16 cellular contexts compared by ENCODE assay signal in genomic region chr16:88779406-88780099, GRCh38. TPM values are rescaled to one million over a fixed set of nuclear protein-coding genes. Genes with fewer than 3 reads are reported as not detected.
A peak's percentile ranks its signal among the peaks of the same experiment; 100 is the strongest.
DNase-seq lines count a peak whose midpoint lies in the region; ATAC-seq, FAIRE-seq and TF ChIP-seq lines count a peak whose summit lies in the region.
"Had no signal": no experiment of that assay in that cellular context is flagged by ENCODE, and none has a peak within 500 bp of the region (broad histone marks: within the 10 kb centered on the region; RNA-seq: fewer than 3 reads in every experiment).

No MANE protein-coding gene starts in this region.

- intact Hi-C loops in HepG2 (cut with micrococcal nuclease; ENCODE audit: unreplicated experiment) (no loop called here), right lobe of liver (cut with DNase I) (no loop called here), GM12878 (cut with micrococcal nuclease; ENCODE audit: unreplicated experiment) (no loop called here)

- POLR2A ChIA-PET in HepG2 (lab: Yijun Ruan, JAX) = interaction anchor here (0.8 to 1.9 kb wide), 5 partner anchors 9 to 79 kb away, joined by 3 to 6 read pairs (median 4); no protein-coding TSS in a partner anchor
- POLR2A ChIA-PET in GM12878 (lab: Charles Lee) = interaction anchor here (0.9 to 1.5 kb wide), 3 partner anchors 12 to 42 kb away, joined by 3 to 4 read pairs (median 3); no protein-coding TSS in a partner anchor

- TF ChIP-seq EP300 in HepG2 (IDR thresholded peaks at IDR 0.05; ENCODE audit: low read depth in 2 of 2, low read length in 2 of 2) (no peak), HepG2 (CRISPR knock-in tag; IDR thresholded peaks at IDR 0.05; ENCODE audit: borderline replicate concordance) (no peak), GM12878 (IDR thresholded peaks at IDR 0.05; ENCODE audit: borderline replicate concordance in 1 of 2, control insufficient read depth in 1 of 2, low read depth in 2 of 2, low read length in 2 of 2) (no peak)

- H3K4me2 ChIP-seq in HepG2 (ENCODE audit: low read depth, low read length) (peak overlapping the region; percentile 97; the same call in 1 of the 2 replicates), GM12878 (ENCODE audit: control insufficient read depth, insufficient read depth) (peak overlapping the region; percentile 99), mesenchymal stem cell (ENCODE audit: low read length, poor library complexity, severe bottlenecking) (no peak overlapping the region)

- CTCF ChIA-PET in HepG2 (lab: Yijun Ruan, JAX; ENCODE audit: low intra/inter-chr PET ratio, low total read pairs) = no interaction called here
- CTCF ChIA-PET in GM12878 (lab: Yijun Ruan, JAX) = interaction anchor here (1.2 to 4.6 kb wide), 2 partner anchors 13 to 43 kb away, joined by 6 to 51 read pairs; no protein-coding TSS in a partner anchor

- peaks cover 44% of the 10 kb centered on the region for H3K4me1 ChIP-seq in HepG2 (ENCODE audit: insufficient read depth, low read length)
- H3K4me1 ChIP-seq in right lobe of liver = peaks cover 0 to 38% (median 22%) of the 10 kb centered on the region in 4 donors
- H3K4me1 ChIP-seq in GM12878 (ENCODE audit: control insufficient read depth, insufficient read depth, low read length) = peaks cover 28% of the 10 kb centered on the region
- peaks cover 83% of the 10 kb centered on the region for H3K4me1 ChIP-seq in mesenchymal stem cell (ENCODE audit: control insufficient read depth, insufficient read depth, low read depth, low read length)
- H3K4me1 ChIP-seq: parathyroid adenoma had no signal

- DNase-seq in HepG2 (ENCODE audit: low spot score) (no peak), right lobe of liver (no peak), GM12878 (ENCODE audit: low read depth, low spot score) (no peak), mesenchymal stem cell (no peak), WERI-Rb-1 (no peak), NCI-H2171 treated with DMSO at 0.1 percent for 48 hours (lab: John Stamatoyannopoulos, UW) (no peak)
- no peak for DNase-seq in activated CD4-positive, CD25-positive, alpha-beta regulatory T cell treated with anti-CD3 and anti-CD28 coated beads, Interleukin-2, amount 50 U/mL, for 72 hours
- DNase-seq: activated CD8-positive, alpha-beta memory T cell treated with anti-CD3 and anti-CD28 coated beads, Interleukin-2, amount 50 U/mL, for 48 hours; caudate nucleus; GOT3; left colon; NCI-H2029 treated with DMSO at 0.1 percent for 48 hours; stimulated activated CD4-positive, alpha-beta T cell treated with anti-CD3 and anti-CD28 coated beads, Interleukin-4, amount 100 ng/mL, for 1 hour had no signal

- H2BK120ac ChIP-seq in mesenchymal stem cell (ENCODE audit: low read depth, low read length) = peak overlapping the region; percentile 58

- ATAC-seq in HepG2 (no peak), right lobe of liver (no peak), GM12878 (no peak), HG03045 (IDR thresholded peaks at IDR 0.05; ENCODE audit: unreplicated experiment) (no peak)
- ATAC-seq: left colon had no signal

- peak overlapping the region; percentile 52 to 56 for H3K4ac ChIP-seq in mesenchymal stem cell (ENCODE audit: low read depth in 1 of 2, low read length in 2 of 2)

- H3K23ac ChIP-seq in mesenchymal stem cell (ENCODE audit: low read length in 2 of 2) = peak overlapping the region in 1 of 2 experiments; percentile 1

- no peaks in the 10 kb centered on the region for H3K27me3 ChIP-seq in HepG2 (ENCODE audit: control insufficient read depth in 1 of 2, insufficient read depth in 2 of 2, low read length in 2 of 2)
- H3K27me3 ChIP-seq in right lobe of liver = no peaks in the 10 kb centered on the region
- H3K27me3 ChIP-seq in GM12878 (replicated peaks in 1 of 2; ENCODE audit: control insufficient read depth in 2 of 2, insufficient read depth in 2 of 2, low read length in 1 of 2) = no peaks in the 10 kb centered on the region
- H3K27me3 ChIP-seq in mesenchymal stem cell (ENCODE audit: control insufficient read depth in 1 of 2, insufficient read depth in 1 of 2, low read length in 2 of 2) = no peaks in the 10 kb centered on the region
- no peaks in the 10 kb centered on the region for H3K27me3 ChIP-seq in WERI-Rb-1 (ENCODE audit: insufficient read depth, low read depth, severe bottlenecking)
- H3K27me3 ChIP-seq: suprapubic skin had no signal

- peak overlapping the region; percentile 6 for H3K27ac ChIP-seq in HepG2 (ENCODE audit: extremely low read length, insufficient read depth, low read length)
- H3K27ac ChIP-seq in right lobe of liver = no peak overlapping the region
- H3K27ac ChIP-seq in GM12878 (ENCODE audit: control insufficient read depth, insufficient read depth) = no peak overlapping the region
- H3K27ac ChIP-seq in mesenchymal stem cell (ENCODE audit: low read length, poor library complexity, severe bottlenecking) = no peak overlapping the region
- H3K27ac ChIP-seq in WERI-Rb-1 = no peak overlapping the region
- H3K27ac ChIP-seq: parathyroid adenoma, suprapubic skin had no signal

- in situ Hi-C loops in HepG2 (cut with HindIII; ENCODE audit: extremely low pct_ligation_motif_present, low pct_unique_long_range_greater_than_20kb) (no loop called here), GM12878 (cut with MboI) (loop anchor here (10.0 kb wide), 1 partner anchor 325 kb away; the partner anchor contains the start of gene ZFPM1)

- H2BK15ac ChIP-seq in mesenchymal stem cell (ENCODE audit: low read depth, poor library complexity, severe bottlenecking) = peak overlapping the region; percentile 65

- peak overlapping the region; percentile 62 for H4K8ac ChIP-seq in mesenchymal stem cell (ENCODE audit: low read length)

- H2BK12ac ChIP-seq in mesenchymal stem cell (ENCODE audit: low read length in 2 of 2) = peak overlapping the region; percentile 44 to 76

- no peak for FAIRE-seq in HepG2 (lab: Jason Lieb, UNC)
- no peak for FAIRE-seq in GM12878 (lab: Jason Lieb, UNC)

- 91% methylated on average over 16 of the region's 32 CpGs for WGBS in HepG2 (ENCODE audit: low lambda C conversion rate)
- WGBS in right lobe of liver (ENCODE audit: insufficient coverage, low coverage, low lambda C conversion rate, missing lambda C conversion rate) = 57% methylated on average over 6 of the region's 32 CpGs
- WGBS in GM12878 (ENCODE audit: insufficient coverage, insufficient replicate concordance, low lambda C conversion rate, missing lambda C conversion rate) = 94% methylated on average over 25 of the region's 32 CpGs
- 71% methylated on average over 31 of the region's 32 CpGs for WGBS in mesenchymal stem cell

- no peak for TF ChIP-seq CTCF in HepG2 (CRISPR knock-in tag; IDR thresholded peaks at IDR 0.05)
- no peak for TF ChIP-seq CTCF in right lobe of liver (IDR thresholded peaks at IDR 0.05)
- TF ChIP-seq CTCF in GM12878 (IDR thresholded peaks at IDR 0.05 in 2 of 3, conservative IDR thresholded peaks at IDR 0.05 in 1 of 3; ENCODE audit: control insufficient read depth in 2 of 3, extremely low read depth in 1 of 3, insufficient read depth in 1 of 3, low read depth in 3 of 3, low read length in 3 of 3) = no peak
- TF ChIP-seq CTCF in WERI-Rb-1 (IDR thresholded peaks at IDR 0.05; ENCODE audit: low read depth, low read length) = no peak

- H2AK5ac ChIP-seq in mesenchymal stem cell (ENCODE audit: low read length, severe bottlenecking) = peak overlapping the region; percentile 23

- H3K36me3 ChIP-seq in HepG2 (replicated peaks in 1 of 2; ENCODE audit: control insufficient read depth in 1 of 2, insufficient read depth in 2 of 2, low read length in 2 of 2) = peaks cover 2 to 4% of the 10 kb centered on the region in 2 experiments; a peak in 1 of 5 replicates
- H3K36me3 ChIP-seq in right lobe of liver = no peaks in the 10 kb centered on the region
- H3K36me3 ChIP-seq in GM12878 (ENCODE audit: control insufficient read depth in 2 of 2, insufficient read depth in 2 of 2, low read length in 1 of 2) = peaks cover 0 to 3% of the 10 kb centered on the region in 2 experiments; a peak in 2 of 4 replicates
- peaks cover 0 to 8% of the 10 kb centered on the region in 2 experiments for H3K36me3 ChIP-seq in mesenchymal stem cell (ENCODE audit: control insufficient read depth in 1 of 2, insufficient read depth in 2 of 2, low read depth in 1 of 2, low read length in 2 of 2)
- H3K36me3 ChIP-seq in WERI-Rb-1 = no peaks in the 10 kb centered on the region

- H2BK5ac ChIP-seq in mesenchymal stem cell (ENCODE audit: low read depth, low read length, poor library complexity, severe bottlenecking) = no peak overlapping the region

- H3K79me1 ChIP-seq in mesenchymal stem cell (replicated peaks; ENCODE audit: low read length, poor library complexity, severe bottlenecking) = peaks cover 8% of the 10 kb centered on the region

- H3K79me2 ChIP-seq in HepG2 (ENCODE audit: insufficient read depth, low read length) = peaks cover 71% of the 10 kb centered on the region
- peaks cover 82% of the 10 kb centered on the region for H3K79me2 ChIP-seq in GM12878 (ENCODE audit: control insufficient read depth, insufficient read depth, low read length)

- no peak overlapping the region for H3K14ac ChIP-seq in mesenchymal stem cell (ENCODE audit: low read length in 2 of 2)

- no peak overlapping the region for H3K4me3 ChIP-seq in HepG2 (replicated peaks in 1 of 3; ENCODE audit: insufficient read depth in 1 of 3, low read depth in 2 of 3, low read length in 3 of 3)
- H3K4me3 ChIP-seq in right lobe of liver = no peak overlapping the region
- no peak overlapping the region for H3K4me3 ChIP-seq in GM12878
- H3K4me3 ChIP-seq in mesenchymal stem cell (ENCODE audit: insufficient read depth in 1 of 2, low read depth in 1 of 2, low read length in 2 of 2) = peak overlapping the region in 1 of 2 experiments; percentile 55
- H3K4me3 ChIP-seq in WERI-Rb-1 (ENCODE audit: low read depth, low read length) = no peak overlapping the region
- H3K4me3 ChIP-seq: suprapubic skin had no signal

- no peak overlapping the region for H3K9ac ChIP-seq in HepG2 (ENCODE audit: insufficient read depth, low read depth, low read length)
- H3K9ac ChIP-seq in GM12878 (ENCODE audit: control insufficient read depth, insufficient read depth, low read length) = no peak overlapping the region; the same call in 1 of the 2 replicates
- peak overlapping the region; percentile 35 for H3K9ac ChIP-seq in mesenchymal stem cell (ENCODE audit: low read length)
- H3K9ac ChIP-seq: parathyroid adenoma had no signal

- BruUV-seq in HepG2 (replicated peaks; lab: Mats Ljungman, UMichigan) (no TSS peak), GM12878 (replicated peaks; lab: Mats Ljungman, UMichigan) (no TSS peak)

- peak overlapping the region; percentile 55 to 75 for H3K18ac ChIP-seq in mesenchymal stem cell (ENCODE audit: low read depth in 1 of 2, low read length in 2 of 2)

- H2AFZ ChIP-seq in HepG2 (ENCODE audit: low read length) (no peak overlapping the region), GM12878 (ENCODE audit: control insufficient read depth, low read depth, low read length) (no peak overlapping the region), mesenchymal stem cell (ENCODE audit: low read depth, low read length) (no peak overlapping the region)
- H2AFZ ChIP-seq: parathyroid adenoma had no signal

- peak overlapping the region; percentile 89 for H4K91ac ChIP-seq in mesenchymal stem cell (ENCODE audit: low read length)

- H3K9me3 ChIP-seq in HepG2 (ENCODE audit: low read length) (no peaks in the 10 kb centered on the region), right lobe of liver (no peaks in the 10 kb centered on the region), GM12878 (replicated peaks; ENCODE audit: control insufficient read depth, insufficient read depth, low read length) (no peaks in the 10 kb centered on the region), mesenchymal stem cell (ENCODE audit: control insufficient read depth, low read length) (no peaks in the 10 kb centered on the region), WERI-Rb-1 (ENCODE audit: severe bottlenecking) (no peaks in the 10 kb centered on the region)
- H3K9me3 ChIP-seq: suprapubic skin had no signal

- SMC1A ChIA-PET in GM12878 (lab: Charles Lee; ENCODE audit: uncharacterized antibody, unreplicated experiment) = interaction anchor here (0.6 to 1.6 kb wide), 2 partner anchors 31 to 78 kb away, joined by 3 to 7 read pairs; no protein-coding TSS in a partner anchor

- TF ChIP-seq POLR2A in HepG2 (IDR thresholded peaks at IDR 0.05; ENCODE audit: insufficient read depth in 1 of 2, low read depth in 2 of 2, low read length in 2 of 2) (no peak), right lobe of liver (IDR thresholded peaks at IDR 0.05) (no peak), GM12878 (IDR thresholded peaks at IDR 0.05; ENCODE audit: low read depth, low read length) (no peak)

- H4K20me1 ChIP-seq in HepG2 (ENCODE audit: insufficient read depth, low read length) = peaks cover 28% of the 10 kb centered on the region
- no peaks in the 10 kb centered on the region; the same call in 1 of the 2 replicates for H4K20me1 ChIP-seq in GM12878 (ENCODE audit: control insufficient read depth, insufficient read depth)

- TF ChIP-seq RAD21 in HepG2 (CRISPR knock-in tag; IDR thresholded peaks at IDR 0.05) = no peak
- TF ChIP-seq RAD21 in GM12878 (IDR thresholded peaks at IDR 0.05; ENCODE audit: insufficient read depth, low read depth, low read length) = no peak

- RAD21 ChIA-PET in GM12878 (lab: Charles Lee; ENCODE audit: unreplicated experiment) = interaction anchor here (1.1 to 6.7 kb wide), 4 partner anchors 21 to 42 kb away, joined by 3 to 50 read pairs (median 12); partner anchors contain the start of gene APRT

RNA-seq across cellular contexts. Expression of gene PIEZO1, which starts 5.5 kb away (rescaled TPM):
- total RNA-seq in HepG2 (2016; rRNA removed; fragmentation: Illumina TruSeq; extraction: Trizol) = 32.5 and 85.0 TPM in 2 replicates
- 42.1 and 42.4 TPM in 2 replicates for total RNA-seq in HepG2 (2016; cell fraction: cytosol; rRNA removed; fragmentation: Illumina TruSeq; extraction: Trizol; ENCODE audit: low read depth)
- 27.7 and 89.8 TPM in 2 replicates for total RNA-seq in HepG2 (2016; cell fraction: insoluble cytoplasmic fraction; rRNA removed; fragmentation: Illumina TruSeq; extraction: Trizol)
- total RNA-seq in HepG2 (2016; cell fraction: membrane; rRNA removed; fragmentation: Illumina TruSeq; extraction: Trizol) = 37.0 TPM in 2 replicates
- total RNA-seq in HepG2 (2016; cell fraction: nucleus; rRNA removed; fragmentation: Illumina TruSeq; extraction: Trizol) = 117 and 146 TPM in 2 replicates
- polyA plus RNA-seq in HepG2 (2011; rRNA removed) = 67.9 and 93.5 TPM in 2 replicates
- polyA plus RNA-seq in HepG2 (2011; cell fraction: cytosol; rRNA removed) = 42.8 and 69.2 TPM in 2 replicates
- 643 and 860 TPM in 2 replicates for polyA plus RNA-seq in HepG2 (2011; cell fraction: nucleus; rRNA removed)
- 52.4 and 78.3 TPM in 2 replicates for polyA plus RNA-seq in HepG2 (2012)
- 12.7 and 13.6 TPM in 2 replicates for polyA plus RNA-seq in HepG2 (2016; cell fraction: cytosol; fragmentation: Illumina TruSeq; extraction: Trizol; ENCODE audit: low read depth)
- 33.4 and 36.7 TPM in 2 replicates for polyA plus RNA-seq in HepG2 (2016; cell fraction: insoluble cytoplasmic fraction; fragmentation: Illumina TruSeq; extraction: Trizol; ENCODE audit: low read depth)
- 20.6 and 22.7 TPM in 2 replicates for polyA plus RNA-seq in HepG2 (2016; cell fraction: membrane; fragmentation: Illumina TruSeq; extraction: Trizol; ENCODE audit: low read depth)
- polyA plus RNA-seq in HepG2 (2016; cell fraction: nucleus; fragmentation: Illumina TruSeq; extraction: Trizol; ENCODE audit: insufficient read depth, low read depth) = 296 and 336 TPM in 2 replicates
- 101 and 184 TPM in 2 replicates for polyA minus RNA-seq in HepG2 (2011; rRNA and poly(A)+ RNA removed; ENCODE audit: low replicate concordance)
- 44.8 and 52.9 TPM in 2 replicates for polyA minus RNA-seq in HepG2 (2011; cell fraction: cytosol; rRNA and poly(A)+ RNA removed)
- polyA minus RNA-seq in HepG2 (2011; cell fraction: nucleus; rRNA and poly(A)+ RNA removed) = 89.5 and 109 TPM in 2 replicates
- total RNA-seq in right lobe of liver = 10 to 100 TPM; 48.9 to 91.9 (median 64.4) TPM
- total RNA-seq in GM12878 (2013; cell fraction: nucleolus; rRNA removed) = 218 and 234 TPM in 2 replicates
- 96.3 and 106 TPM in 2 replicates for total RNA-seq in GM12878 (2014; rRNA removed)
- 21.8 and 30.6 TPM in 2 replicates for total RNA-seq in GM12878 (2014; rRNA removed; fragmentation: Illumina TruSeq; extraction: Trizol)
- total RNA-seq in GM12878 (2021) = 146 and 169 TPM in 2 replicates
- 55.6 TPM for polyA plus RNA-seq in GM12878 (2011; ENCODE audit: low read depth)
- polyA plus RNA-seq in GM12878 (2011; rRNA removed) = 15.2 and 28.0 TPM in 2 replicates
- 47.6 and 77.5 TPM in 2 replicates for polyA plus RNA-seq in GM12878 (2011; cell fraction: cytosol; rRNA removed)
- polyA plus RNA-seq in GM12878 (2011; cell fraction: nucleus; rRNA removed) = 493 and 679 TPM in 2 replicates
- 77.9 and 106 TPM in 2 replicates for polyA plus RNA-seq in GM12878 (2012)
- 17.0 and 39.9 TPM in 2 replicates for polyA plus RNA-seq in GM12878 (2014; fragmentation: Illumina TruSeq; extraction: Trizol)
- polyA plus RNA-seq in GM12878 (2014; fragmentation: Nextera tagmentation; extraction: Ambion mirVana) = 1 to 10 TPM; 1.3 to 7.2 TPM
- 116 and 167 TPM in 2 replicates for polyA plus RNA-seq in GM12878 (2014; rRNA removed)
- 10 to 100 TPM; 31.1 to 35.6 TPM for polyA plus RNA-seq in GM12878 (2016; fragmentation: Nextera tagmentation; extraction: Ambion mirVana)
- polyA minus RNA-seq in GM12878 (2011; rRNA and poly(A)+ RNA removed) = 39.4 and 60.9 TPM in 2 replicates
- polyA minus RNA-seq in GM12878 (2011; cell fraction: cytosol; rRNA and poly(A)+ RNA removed) = 27.0 and 30.1 TPM in 2 replicates
- 81.4 and 144 TPM in 2 replicates for polyA minus RNA-seq in GM12878 (2011; cell fraction: nucleus; rRNA and poly(A)+ RNA removed)
- polyA plus RNA-seq in mesenchymal stem cell (2013, experiment 1 of 2) = 112 TPM
- polyA plus RNA-seq in mesenchymal stem cell (2013, experiment 2 of 2) = 108 TPM

RNA-seq across cellular contexts. Expression of gene CDT1, which starts 24.0 kb away (rescaled TPM):
- total RNA-seq in HepG2 (2016; rRNA removed; fragmentation: Illumina TruSeq; extraction: Trizol) = 16.5 and 23.1 TPM in 2 replicates
- 14.3 and 18.2 TPM in 2 replicates for total RNA-seq in HepG2 (2016; cell fraction: cytosol; rRNA removed; fragmentation: Illumina TruSeq; extraction: Trizol; ENCODE audit: low read depth)
- 15.0 and 21.7 TPM in 2 replicates for total RNA-seq in HepG2 (2016; cell fraction: insoluble cytoplasmic fraction; rRNA removed; fragmentation: Illumina TruSeq; extraction: Trizol)
- total RNA-seq in HepG2 (2016; cell fraction: membrane; rRNA removed; fragmentation: Illumina TruSeq; extraction: Trizol) = 30.9 and 31.0 TPM in 2 replicates
- total RNA-seq in HepG2 (2016; cell fraction: nucleus; rRNA removed; fragmentation: Illumina TruSeq; extraction: Trizol) = 12.6 and 18.8 TPM in 2 replicates
- 17.9 and 23.8 TPM in 2 replicates for polyA plus RNA-seq in HepG2 (2011; rRNA removed)
- 15.0 and 37.3 TPM in 2 replicates for polyA plus RNA-seq in HepG2 (2011; cell fraction: cytosol; rRNA removed)
- polyA plus RNA-seq in HepG2 (2011; cell fraction: nucleus; rRNA removed) = 29.6 and 46.8 TPM in 2 replicates
- 13.5 and 17.6 TPM in 2 replicates for polyA plus RNA-seq in HepG2 (2012)
- 18.5 and 24.2 TPM in 2 replicates for polyA plus RNA-seq in HepG2 (2016; cell fraction: cytosol; fragmentation: Illumina TruSeq; extraction: Trizol; ENCODE audit: low read depth)
- polyA plus RNA-seq in HepG2 (2016; cell fraction: insoluble cytoplasmic fraction; fragmentation: Illumina TruSeq; extraction: Trizol; ENCODE audit: low read depth) = 22.4 and 29.0 TPM in 2 replicates
- polyA plus RNA-seq in HepG2 (2016; cell fraction: membrane; fragmentation: Illumina TruSeq; extraction: Trizol; ENCODE audit: low read depth) = 25.4 and 37.1 TPM in 2 replicates
- 34.6 and 39.8 TPM in 2 replicates for polyA plus RNA-seq in HepG2 (2016; cell fraction: nucleus; fragmentation: Illumina TruSeq; extraction: Trizol; ENCODE audit: insufficient read depth, low read depth)
- 25.0 and 71.0 TPM in 2 replicates for polyA minus RNA-seq in HepG2 (2011; rRNA and poly(A)+ RNA removed; ENCODE audit: low replicate concordance)
- 28.6 and 52.8 TPM in 2 replicates for polyA minus RNA-seq in HepG2 (2011; cell fraction: cytosol; rRNA and poly(A)+ RNA removed)
- 6.7 and 8.8 TPM in 2 replicates for polyA minus RNA-seq in HepG2 (2011; cell fraction: nucleus; rRNA and poly(A)+ RNA removed)
- 1 to 10 TPM in 2 of 6 experiments, under 1 TPM in 4; 0.22 to 9.6 (median 0.42) TPM for total RNA-seq in right lobe of liver
- total RNA-seq in GM12878 (2013; cell fraction: nucleolus; rRNA removed) = 10.9 and 14.9 TPM in 2 replicates
- total RNA-seq in GM12878 (2014; rRNA removed) = 40.4 and 59.3 TPM in 2 replicates
- 6.5 and 8.5 TPM in 2 replicates for total RNA-seq in GM12878 (2014; rRNA removed; fragmentation: Illumina TruSeq; extraction: Trizol)
- 87.6 and 90.0 TPM in 2 replicates for total RNA-seq in GM12878 (2021)
- polyA plus RNA-seq in GM12878 (2011; ENCODE audit: low read depth) = 8.4 TPM
- polyA plus RNA-seq in GM12878 (2011; rRNA removed) = 3.3 and 9.0 TPM in 2 replicates
- polyA plus RNA-seq in GM12878 (2011; cell fraction: cytosol; rRNA removed) = 24.4 and 33.2 TPM in 2 replicates
- polyA plus RNA-seq in GM12878 (2011; cell fraction: nucleus; rRNA removed) = 26.7 and 44.2 TPM in 2 replicates
- 39.9 and 49.2 TPM in 2 replicates for polyA plus RNA-seq in GM12878 (2012)
- polyA plus RNA-seq in GM12878 (2014; fragmentation: Illumina TruSeq; extraction: Trizol) = 1.3 and 4.3 TPM in 2 replicates
- 1 to 10 TPM in 1 of 2 experiments, under 1 TPM in 1; 0.50 to 1.9 TPM for polyA plus RNA-seq in GM12878 (2014; fragmentation: Nextera tagmentation; extraction: Ambion mirVana)
- polyA plus RNA-seq in GM12878 (2014; rRNA removed) = 37.7 and 58.6 TPM in 2 replicates
- polyA plus RNA-seq in GM12878 (2016; fragmentation: Nextera tagmentation; extraction: Ambion mirVana) = 10 to 100 TPM in 1 of 2 experiments, 1 to 10 TPM in 1; 5.7 to 41.3 TPM
- polyA minus RNA-seq in GM12878 (2011; rRNA and poly(A)+ RNA removed) = 8.9 and 34.4 TPM in 2 replicates
- polyA minus RNA-seq in GM12878 (2011; cell fraction: cytosol; rRNA and poly(A)+ RNA removed) = 37.6 and 54.5 TPM in 2 replicates
- 8.5 and 22.1 TPM in 2 replicates for polyA minus RNA-seq in GM12878 (2011; cell fraction: nucleus; rRNA and poly(A)+ RNA removed)
- 3.1 TPM for polyA plus RNA-seq in mesenchymal stem cell (2013, experiment 1 of 2)
- polyA plus RNA-seq in mesenchymal stem cell (2013, experiment 2 of 2) = 3.0 TPM

RNA-seq across cellular contexts. Expression of gene APRT, which starts 32.2 kb away (rescaled TPM):
- total RNA-seq in HepG2 (2016; rRNA removed; fragmentation: Illumina TruSeq; extraction: Trizol) (242 and 274 TPM in 2 replicates), right lobe of liver (100 to 1,000 TPM in 2 of 6 experiments, 10 to 100 TPM in 4; 61.4 to 120 (median 74.1) TPM), GM12878 (2014; rRNA removed) (308 and 348 TPM in 2 replicates), GM12878 (2014; rRNA removed; fragmentation: Illumina TruSeq; extraction: Trizol) (106 and 113 TPM in 2 replicates), GM12878 (2021) (219 and 234 TPM in 2 replicates)
- 163 and 167 TPM in 2 replicates for total RNA-seq in HepG2 (2016; cell fraction: cytosol; rRNA removed; fragmentation: Illumina TruSeq; extraction: Trizol; ENCODE audit: low read depth)
- total RNA-seq in HepG2 (2016; cell fraction: insoluble cytoplasmic fraction; rRNA removed; fragmentation: Illumina TruSeq; extraction: Trizol) = 238 and 275 TPM in 2 replicates
- 188 and 208 TPM in 2 replicates for total RNA-seq in HepG2 (2016; cell fraction: membrane; rRNA removed; fragmentation: Illumina TruSeq; extraction: Trizol)
- total RNA-seq in HepG2 (2016; cell fraction: nucleus; rRNA removed; fragmentation: Illumina TruSeq; extraction: Trizol) = 99.7 and 110 TPM in 2 replicates
- polyA plus RNA-seq in HepG2 (2011; rRNA removed) (155 and 210 TPM in 2 replicates), GM12878 (2011; rRNA removed) (39.6 and 95.7 TPM in 2 replicates), GM12878 (2014; fragmentation: Illumina TruSeq; extraction: Trizol) (8.6 and 46.2 TPM in 2 replicates), GM12878 (2014; fragmentation: Nextera tagmentation; extraction: Ambion mirVana) (100 to 1,000 TPM in 1 of 2 experiments, 10 to 100 TPM in 1; 30.6 to 100 TPM), GM12878 (2014; rRNA removed) (278 and 338 TPM in 2 replicates), GM12878 (2016; fragmentation: Nextera tagmentation; extraction: Ambion mirVana) (100 to 1,000 TPM; 446 to 495 TPM)
- polyA plus RNA-seq in HepG2 (2011; cell fraction: cytosol; rRNA removed) = 94.2 and 153 TPM in 2 replicates
- 101 and 126 TPM in 2 replicates for polyA plus RNA-seq in HepG2 (2011; cell fraction: nucleus; rRNA removed)
- polyA plus RNA-seq in HepG2 (2012) = 136 and 175 TPM in 2 replicates
- polyA plus RNA-seq in HepG2 (2016; cell fraction: cytosol; fragmentation: Illumina TruSeq; extraction: Trizol; ENCODE audit: low read depth) = 172 and 184 TPM in 2 replicates
- polyA plus RNA-seq in HepG2 (2016; cell fraction: insoluble cytoplasmic fraction; fragmentation: Illumina TruSeq; extraction: Trizol; ENCODE audit: low read depth) = 339 and 349 TPM in 2 replicates
- polyA plus RNA-seq in HepG2 (2016; cell fraction: membrane; fragmentation: Illumina TruSeq; extraction: Trizol; ENCODE audit: low read depth) = 196 and 203 TPM in 2 replicates
- polyA plus RNA-seq in HepG2 (2016; cell fraction: nucleus; fragmentation: Illumina TruSeq; extraction: Trizol; ENCODE audit: insufficient read depth, low read depth) = 192 and 201 TPM in 2 replicates
- 83.2 and 86.7 TPM in 2 replicates for polyA minus RNA-seq in HepG2 (2011; rRNA and poly(A)+ RNA removed; ENCODE audit: low replicate concordance)
- polyA minus RNA-seq in HepG2 (2011; cell fraction: cytosol; rRNA and poly(A)+ RNA removed) = 75.3 and 84.8 TPM in 2 replicates
- 35.7 and 49.8 TPM in 2 replicates for polyA minus RNA-seq in HepG2 (2011; cell fraction: nucleus; rRNA and poly(A)+ RNA removed)
- total RNA-seq in GM12878 (2013; cell fraction: nucleolus; rRNA removed) = 39.3 and 42.6 TPM in 2 replicates
- polyA plus RNA-seq in GM12878 (2011; ENCODE audit: low read depth) = 71.1 TPM
- 75.8 and 141 TPM in 2 replicates for polyA plus RNA-seq in GM12878 (2011; cell fraction: cytosol; rRNA removed)
- 107 and 109 TPM in 2 replicates for polyA plus RNA-seq in GM12878 (2011; cell fraction: nucleus; rRNA removed)
- 148 and 153 TPM in 2 replicates for polyA plus RNA-seq in GM12878 (2012)
- polyA minus RNA-seq in GM12878 (2011; rRNA and poly(A)+ RNA removed) = 11.7 and 28.6 TPM in 2 replicates
- 42.0 and 50.9 TPM in 2 replicates for polyA minus RNA-seq in GM12878 (2011; cell fraction: cytosol; rRNA and poly(A)+ RNA removed)
- polyA minus RNA-seq in GM12878 (2011; cell fraction: nucleus; rRNA and poly(A)+ RNA removed) = 22.0 and 30.6 TPM in 2 replicates
- polyA plus RNA-seq in mesenchymal stem cell (2013, experiment 1 of 2) = 157 TPM
- 164 TPM for polyA plus RNA-seq in mesenchymal stem cell (2013, experiment 2 of 2)
